9 cellular contexts compared by ENCODE assay signal in genomic region chr22:50544078-50544745, GRCh38. TPM values are rescaled to one million over a fixed set of nuclear protein-coding genes. Genes with fewer than 3 reads are reported as not detected.
DNase-seq lines count a peak whose midpoint lies in the region; ATAC-seq and TF ChIP-seq lines count a peak whose summit lies in the region.
"Had no signal": no experiment of that assay in that cellular context is flagged by ENCODE, and none has a peak within 500 bp of the region (broad histone marks: within the 10 kb centered on the region; RNA-seq: fewer than 3 reads in every experiment).

No MANE protein-coding gene starts in this region.

- peak; percentile 66 to 81 for ATAC-seq in natural killer cell treated with Interleukin-12 subunit alpha and Interleukin-12 subunit beta and Interleukin-15 and Interleukin-18, amount 100 ng/mL, for 72 hours
- ATAC-seq in stimulated activated naive CD8-positive, alpha-beta T cell treated with anti-CD3 and anti-CD28 coated beads, Interleukin-15, amount 100 ng/mL, for 72 hours: peak; percentile 47

- peak overlapping the region; percentile 78 for H3K27ac ChIP-seq in epithelial cell of prostate

- TF ChIP-seq CTCF in GM06990 (IDR thresholded peaks at IDR 0.05; ENCODE audit: insufficient read depth, low read length, poor library complexity, severe bottlenecking): peak; percentile 74

- H3K4me3 ChIP-seq in GM06990 (replicated peaks; ENCODE audit: low read depth, low read length): no peak overlapping the region

- H3K27me3 Mint-ChIP-seq in natural killer cell treated with Interleukin-12 subunit alpha and Interleukin-12 subunit beta and Interleukin-15 and Interleukin-18, amount 100 ng/mL, for 72 hours: no peaks in the 10 kb centered on the region
- H3K27me3 Mint-ChIP-seq in stimulated activated naive CD8-positive, alpha-beta T cell treated with anti-CD3 and anti-CD28 coated beads, Interleukin-15, amount 100 ng/mL, for 72 hours: no peaks in the 10 kb centered on the region

- peak overlapping the region; percentile 68 for H3K4me3 Mint-ChIP-seq in natural killer cell treated with Interleukin-12 subunit alpha and Interleukin-12 subunit beta and Interleukin-15 and Interleukin-18, amount 100 ng/mL, for 72 hours
- peak overlapping the region; percentile 84 to 85 for H3K4me3 Mint-ChIP-seq in stimulated activated naive CD8-positive, alpha-beta T cell treated with anti-CD3 and anti-CD28 coated beads, Interleukin-15, amount 100 ng/mL, for 72 hours

- peaks cover 49 to 53% of the 10 kb centered on the region in 2 donors for H3K4me1 Mint-ChIP-seq in natural killer cell treated with Interleukin-12 subunit alpha and Interleukin-12 subunit beta and Interleukin-15 and Interleukin-18, amount 100 ng/mL, for 72 hours (ENCODE audit: low read depth in 2 of 2)
- peaks cover 75% of the 10 kb centered on the region for H3K4me1 Mint-ChIP-seq in stimulated activated naive CD8-positive, alpha-beta T cell treated with anti-CD3 and anti-CD28 coated beads, Interleukin-15, amount 100 ng/mL, for 72 hours

- peak overlapping the region; percentile 79 to 90 for H3K27ac Mint-ChIP-seq in natural killer cell treated with Interleukin-12 subunit alpha and Interleukin-12 subunit beta and Interleukin-15 and Interleukin-18, amount 100 ng/mL, for 72 hours
- peak overlapping the region; percentile 99 to 100 for H3K27ac Mint-ChIP-seq in stimulated activated naive CD8-positive, alpha-beta T cell treated with anti-CD3 and anti-CD28 coated beads, Interleukin-15, amount 100 ng/mL, for 72 hours

- DNase-seq in GM06990 (ENCODE audit: extremely low read depth, insufficient read length) (peak; percentile 89), NCI-H1436 (lab: John Stamatoyannopoulos, UW) (peak; percentile 59), epithelial cell of prostate (ENCODE audit: low read depth, low spot score) (no peak), NCI-H187 (lab: John Stamatoyannopoulos, UW) (no peak), HK-2 (ENCODE audit: unreplicated experiment) (no peak)
- DNase-seq in activated CD8-positive, alpha-beta memory T cell treated with anti-CD3 and anti-CD28 coated beads, Interleukin-2, amount 50 U/mL, for 48 hours: peak; percentile 93
- peak; percentile 97 for DNase-seq in natural killer cell treated with Interleukin-12 subunit alpha and Interleukin-12 subunit beta and Interleukin-15 and Interleukin-18, amount 100 ng/mL, for 72 hours (ENCODE audit: low spot score)
- peak; percentile 87 to 91 for DNase-seq in stimulated activated naive CD8-positive, alpha-beta T cell treated with anti-CD3 and anti-CD28 coated beads, Interleukin-15, amount 100 ng/mL, for 72 hours

- H3K36me3 Mint-ChIP-seq in natural killer cell treated with Interleukin-12 subunit alpha and Interleukin-12 subunit beta and Interleukin-15 and Interleukin-18, amount 100 ng/mL, for 72 hours: peaks cover 6% of the 10 kb centered on the region

- H3K27me3 ChIP-seq in GM06990 (replicated peaks; ENCODE audit: control insufficient read depth, insufficient read depth, low read length): no peaks in the 10 kb centered on the region

- peaks cover 3% of the 10 kb centered on the region for H3K9me3 Mint-ChIP-seq in natural killer cell treated with Interleukin-12 subunit alpha and Interleukin-12 subunit beta and Interleukin-15 and Interleukin-18, amount 100 ng/mL, for 72 hours
- H3K9me3 Mint-ChIP-seq in stimulated activated naive CD8-positive, alpha-beta T cell treated with anti-CD3 and anti-CD28 coated beads, Interleukin-15, amount 100 ng/mL, for 72 hours: peaks cover 0 to 4% of the 10 kb centered on the region in 2 donors

- no peaks in the 10 kb centered on the region for H3K36me3 ChIP-seq in GM06990 (ENCODE audit: control insufficient read depth, insufficient read depth, low read length)

RNA-seq across cellular contexts. Expression of gene KLHDC7B, which starts 1.5 kb away (rescaled TPM):
- total RNA-seq in natural killer cell treated with Interleukin-12 subunit alpha and Interleukin-12 subunit beta and Interleukin-15 and Interleukin-18, amount 100 ng/mL, for 72 hours: 10 to 100 TPM in 1 of 2 donors, 1 to 10 TPM in 1; 6.5 to 15.2 TPM
- total RNA-seq: dermis microvascular lymphatic vessel endothelial cell had no signal

RNA-seq across cellular contexts. Expression of gene TYMP, which starts 14.4 kb away (rescaled TPM):
- 100 to 1,000 TPM; 164 to 234 TPM for total RNA-seq in natural killer cell treated with Interleukin-12 subunit alpha and Interleukin-12 subunit beta and Interleukin-15 and Interleukin-18, amount 100 ng/mL, for 72 hours

RNA-seq across cellular contexts. Expression of gene SYCE3, which starts 18.5 kb away (rescaled TPM):
- total RNA-seq in natural killer cell treated with Interleukin-12 subunit alpha and Interleukin-12 subunit beta and Interleukin-15 and Interleukin-18, amount 100 ng/mL, for 72 hours: not detected
- total RNA-seq: dermis microvascular lymphatic vessel endothelial cell had no signal

RNA-seq across cellular contexts. Expression of gene SCO2, which starts 18.8 kb away (rescaled TPM):
- total RNA-seq in natural killer cell treated with Interleukin-12 subunit alpha and Interleukin-12 subunit beta and Interleukin-15 and Interleukin-18, amount 100 ng/mL, for 72 hours: 10 to 100 TPM; 13.1 to 18.5 TPM

RNA-seq across cellular contexts. Expression of gene CPT1B, which starts 34.0 kb away (rescaled TPM):
- 100 to 1,000 TPM in 1 of 2 donors, 10 to 100 TPM in 1; 40.3 to 102 TPM for total RNA-seq in natural killer cell treated with Interleukin-12 subunit alpha and Interleukin-12 subunit beta and Interleukin-15 and Interleukin-18, amount 100 ng/mL, for 72 hours

Comparison
In these comparisons a context has a peak if more than half of its experiments do, and no peak if none do; other contexts are left out.
1. DNase-seq: peak in GM06990 (single experiment), NCI-H1436 (single experiment), activated CD8-positive, alpha-beta memory T cell treated with anti-CD3 and anti-CD28 coated beads, Interleukin-2, amount 50 U/mL, for 48 hours (single experiment), natural killer cell treated with Interleukin-12 subunit alpha and Interleukin-12 subunit beta and Interleukin-15 and Interleukin-18, amount 100 ng/mL, for 72 hours (single experiment) and stimulated activated naive CD8-positive, alpha-beta T cell treated with anti-CD3 and anti-CD28 coated beads, Interleukin-15, amount 100 ng/mL, for 72 hours (2 of 2); none in epithelial cell of prostate (single experiment), NCI-H187 (0 of 2) and HK-2 (single experiment).